Comparison of ENCODE assay signal across 8 cellular contexts in the genomic region with DNA sequence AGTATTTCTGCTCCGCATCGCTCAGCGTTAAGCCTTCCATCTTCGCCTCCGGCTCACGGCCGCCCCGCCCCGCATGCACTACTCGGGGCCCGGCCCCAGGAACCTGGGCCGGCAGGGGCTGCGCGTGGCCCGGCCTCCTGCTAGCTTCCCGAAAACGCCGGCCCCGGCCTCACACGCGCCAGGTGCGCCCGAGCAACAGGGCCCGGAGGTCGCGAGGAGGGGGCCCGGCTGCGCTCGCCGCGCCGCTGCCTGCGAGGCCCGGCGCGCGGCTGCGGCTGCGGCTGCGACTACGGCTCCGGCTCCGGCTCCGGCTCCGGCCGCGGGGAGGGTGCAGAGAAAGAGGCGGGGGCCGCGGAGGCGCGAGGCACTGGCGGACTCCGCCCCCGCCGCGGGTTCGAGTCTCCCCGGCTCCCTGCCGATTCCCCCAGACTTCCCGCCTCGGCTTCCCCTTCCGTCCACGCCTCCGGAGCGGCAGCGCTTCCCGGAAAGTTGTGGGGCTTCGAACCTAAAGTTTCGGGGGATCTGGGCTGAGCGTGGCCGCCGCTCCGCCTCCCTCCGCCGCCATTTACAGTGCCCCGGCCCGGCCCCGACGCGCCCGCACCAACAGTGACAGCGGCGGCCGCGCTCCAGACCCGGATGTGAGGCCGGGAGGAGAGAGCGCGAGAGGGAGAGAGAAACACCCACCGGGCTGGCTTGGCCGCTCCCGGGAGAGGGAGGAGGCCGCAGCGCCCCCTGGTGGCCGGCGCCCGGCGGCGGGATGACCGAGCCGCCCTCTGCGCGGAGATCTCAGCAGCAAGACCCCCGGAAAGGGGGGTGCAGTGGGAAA. TPM values are rescaled to one million over a fixed set of nuclear protein-coding genes. Genes with fewer than 3 reads are reported as not detected.
DNase-seq lines count a peak whose midpoint lies in the region; ATAC-seq and TF ChIP-seq lines count a peak whose summit lies in the region.

A gene with protein sequence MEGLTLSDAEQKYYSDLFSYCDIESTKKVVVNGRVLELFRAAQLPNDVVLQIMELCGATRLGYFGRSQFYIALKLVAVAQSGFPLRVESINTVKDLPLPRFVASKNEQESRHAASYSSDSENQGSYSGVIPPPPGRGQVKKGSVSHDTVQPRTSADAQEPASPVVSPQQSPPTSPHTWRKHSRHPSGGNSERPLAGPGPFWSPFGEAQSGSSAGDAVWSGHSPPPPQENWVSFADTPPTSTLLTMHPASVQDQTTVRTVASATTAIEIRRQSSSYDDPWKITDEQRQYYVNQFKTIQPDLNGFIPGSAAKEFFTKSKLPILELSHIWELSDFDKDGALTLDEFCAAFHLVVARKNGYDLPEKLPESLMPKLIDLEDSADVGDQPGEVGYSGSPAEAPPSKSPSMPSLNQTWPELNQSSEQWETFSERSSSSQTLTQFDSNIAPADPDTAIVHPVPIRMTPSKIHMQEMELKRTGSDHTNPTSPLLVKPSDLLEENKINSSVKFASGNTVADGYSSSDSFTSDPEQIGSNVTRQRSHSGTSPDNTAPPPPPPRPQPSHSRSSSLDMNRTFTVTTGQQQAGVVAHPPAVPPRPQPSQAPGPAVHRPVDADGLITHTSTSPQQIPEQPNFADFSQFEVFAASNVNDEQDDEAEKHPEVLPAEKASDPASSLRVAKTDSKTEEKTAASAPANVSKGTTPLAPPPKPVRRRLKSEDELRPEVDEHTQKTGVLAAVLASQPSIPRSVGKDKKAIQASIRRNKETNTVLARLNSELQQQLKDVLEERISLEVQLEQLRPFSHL (minus strand): TSS at position 611 of the 826 bp plus-strand sequence. CDS start 571 bp downstream, at position 40.

- H3K9me3 Mint-ChIP-seq in CD4-positive, CD25-positive, alpha-beta regulatory T cell: no peaks in the 10 kb centered on the region
- H3K9me3 Mint-ChIP-seq in activated CD8-positive, alpha-beta T cell treated with anti-CD3 and anti-CD28 coated beads for 36 hours: no peaks in the 10 kb centered on the region

- no peaks in the 10 kb centered on the region for H3K36me3 ChIP-seq in CD4-positive, CD25-positive, alpha-beta regulatory T cell (ENCODE audit: control insufficient read depth, insufficient read depth, low read length)
- H3K36me3 ChIP-seq in lower lobe of right lung: no peaks in the 10 kb centered on the region

- peaks cover 49% of the 10 kb centered on the region for H3K4me1 ChIP-seq in CD4-positive, CD25-positive, alpha-beta regulatory T cell (ENCODE audit: control insufficient read depth, insufficient read depth, low read length, poor library complexity, severe bottlenecking)
- peaks cover 47% of the 10 kb centered on the region for H3K4me1 ChIP-seq in lower lobe of right lung

- ATAC-seq in CD4-positive, CD25-positive, alpha-beta regulatory T cell (ENCODE audit: low read depth in 2 of 2): peak; percentile 85 to 88
- ATAC-seq in GM19372 (IDR thresholded peaks at IDR 0.05; ENCODE audit: low read depth, unreplicated experiment): peak; percentile 90
- ATAC-seq in HG03521 (IDR thresholded peaks at IDR 0.05; ENCODE audit: unreplicated experiment): peak; percentile 95
- ATAC-seq in activated CD8-positive, alpha-beta T cell treated with anti-CD3 and anti-CD28 coated beads for 36 hours: peak; percentile 96
- peak; percentile 98 to 99 for ATAC-seq in lower lobe of right lung

- peak; percentile 82 to 92 (median 87) for DNase-seq in CD4-positive, CD25-positive, alpha-beta regulatory T cell
- peak; percentile 77 for DNase-seq in NCI-H82 treated with DMSO at 0.1 percent for 48 hours (lab: John Stamatoyannopoulos, UW; ENCODE audit: unreplicated experiment)
- peak; percentile 94 for DNase-seq in activated CD8-positive, alpha-beta T cell treated with anti-CD3 and anti-CD28 coated beads for 36 hours
- peak; percentile 97 for DNase-seq in ecto neural progenitor cell (ENCODE audit: low spot score)
- peak; percentile 94 for DNase-seq in lower lobe of right lung
- peak; percentile 81 to 89 (median 85) for DNase-seq in stimulated activated CD4-positive, alpha-beta T cell treated with anti-CD3 and anti-CD28 coated beads, TNF-alpha, amount 100 ng/mL, for 24 hours (ENCODE audit: low read depth in 3 of 3)

- intact Hi-C loops in activated CD8-positive, alpha-beta T cell treated with anti-CD3 and anti-CD28 coated beads for 36 hours (cut with micrococcal nuclease): loop anchor here (5.0 kb wide), 2 partner anchors 41 to 171 kb away; no protein-coding TSS in a partner anchor
- intact Hi-C loops in lower lobe of right lung (cut with DNase I): loop anchor here (10.0 kb wide), 1 partner anchor 173 kb away; no protein-coding TSS in a partner anchor

- no peaks in the 10 kb centered on the region for H3K36me3 Mint-ChIP-seq in CD4-positive, CD25-positive, alpha-beta regulatory T cell
- no peaks in the 10 kb centered on the region for H3K36me3 Mint-ChIP-seq in activated CD8-positive, alpha-beta T cell treated with anti-CD3 and anti-CD28 coated beads for 36 hours (ENCODE audit: low read depth)

- CTCF ChIA-PET in activated CD8-positive, alpha-beta T cell treated with anti-CD3 and anti-CD28 coated beads for 36 hours (lab: Charles Lee): interaction anchor here (0.7 to 2.2 kb wide), 28 partner anchors 13 to 231 kb away, joined by 3 to 17 read pairs (median 4); no protein-coding TSS in a partner anchor

- peaks cover 7 to 16% (median 12%) of the 10 kb centered on the region in 4 donors for H3K4me1 Mint-ChIP-seq in CD4-positive, CD25-positive, alpha-beta regulatory T cell
- H3K4me1 Mint-ChIP-seq in activated CD8-positive, alpha-beta T cell treated with anti-CD3 and anti-CD28 coated beads for 36 hours (ENCODE audit: low read depth): peaks cover 8% of the 10 kb centered on the region

- peak; percentile 98 for TF ChIP-seq CTCF in activated CD8-positive, alpha-beta T cell treated with anti-CD3 and anti-CD28 coated beads for 36 hours (IDR thresholded peaks at IDR 0.05)
- peak; percentile 98 for TF ChIP-seq CTCF in lower lobe of right lung (IDR thresholded peaks at IDR 0.05)

- H3K27me3 ChIP-seq in CD4-positive, CD25-positive, alpha-beta regulatory T cell (ENCODE audit: control insufficient read depth, insufficient read depth, low read length): peaks cover 3% of the 10 kb centered on the region
- no peaks in the 10 kb centered on the region for H3K27me3 ChIP-seq in lower lobe of right lung (ENCODE audit: low read depth)

- H3K9me3 ChIP-seq in CD4-positive, CD25-positive, alpha-beta regulatory T cell (ENCODE audit: control insufficient read depth in 2 of 2, low read length in 2 of 2): no peaks in the 10 kb centered on the region
- H3K9me3 ChIP-seq in lower lobe of right lung: no peaks in the 10 kb centered on the region

- POLR2A ChIA-PET in activated CD8-positive, alpha-beta T cell treated with anti-CD3 and anti-CD28 coated beads for 36 hours (lab: Charles Lee): interaction anchor here (0.5 to 1.7 kb wide), 10 partner anchors 12 to 178 kb away, joined by 3 to 4 read pairs (median 3); no protein-coding TSS in a partner anchor

- H3K27ac ChIP-seq in CD4-positive, CD25-positive, alpha-beta regulatory T cell (ENCODE audit: insufficient read depth, low read length, poor library complexity, severe bottlenecking): peak within 1 kb of the TSS; percentile 76
- H3K27ac ChIP-seq in lower lobe of right lung: peak within 1 kb of the TSS; percentile 96

- H3K27ac Mint-ChIP-seq in CD4-positive, CD25-positive, alpha-beta regulatory T cell: peak within 1 kb of the TSS; percentile 86 to 97 (median 92)
- peak within 1 kb of the TSS; percentile 92 for H3K27ac Mint-ChIP-seq in activated CD8-positive, alpha-beta T cell treated with anti-CD3 and anti-CD28 coated beads for 36 hours

- H3K4me3 Mint-ChIP-seq in CD4-positive, CD25-positive, alpha-beta regulatory T cell: peak within 1 kb of the TSS in 3 of 4 donors; percentile 89 to 95 (median 93)
- peak within 1 kb of the TSS; percentile 81 for H3K4me3 Mint-ChIP-seq in activated CD8-positive, alpha-beta T cell treated with anti-CD3 and anti-CD28 coated beads for 36 hours

- peaks cover 10% of the 10 kb centered on the region for H3K27me3 Mint-ChIP-seq in CD4-positive, CD25-positive, alpha-beta regulatory T cell
- H3K27me3 Mint-ChIP-seq in activated CD8-positive, alpha-beta T cell treated with anti-CD3 and anti-CD28 coated beads for 36 hours: no peaks in the 10 kb centered on the region

- H3K4me3 ChIP-seq in CD4-positive, CD25-positive, alpha-beta regulatory T cell (ENCODE audit: low read depth, low read length): peak within 1 kb of the TSS; percentile 91
- peak within 1 kb of the TSS; percentile 91 for H3K4me3 ChIP-seq in lower lobe of right lung

RNA-seq across cellular contexts. Expression of the gene that starts here (rescaled TPM):
- total RNA-seq in CD4-positive, CD25-positive, alpha-beta regulatory T cell: 55.4 TPM
- 10 to 100 TPM; 16.1 to 25.8 (median 24.2) TPM for polyA plus RNA-seq in CD4-positive, CD25-positive, alpha-beta regulatory T cell
- 10 to 100 TPM; 44.9 to 46.6 TPM for total RNA-seq in activated CD8-positive, alpha-beta T cell treated with anti-CD3 and anti-CD28 coated beads for 36 hours
- 39.1 TPM for total RNA-seq in lower lobe of right lung

Comparison
In these comparisons a context has a peak if more than half of its experiments do, and no peak if none do; other contexts are left out.
1. Peak in every context shown above with its lines: DNase-seq, ATAC-seq, H3K4me3 ChIP-seq and H3K27ac ChIP-seq.